Comparison of ENCODE assay signal across 8 cellular contexts in the genomic region with DNA sequence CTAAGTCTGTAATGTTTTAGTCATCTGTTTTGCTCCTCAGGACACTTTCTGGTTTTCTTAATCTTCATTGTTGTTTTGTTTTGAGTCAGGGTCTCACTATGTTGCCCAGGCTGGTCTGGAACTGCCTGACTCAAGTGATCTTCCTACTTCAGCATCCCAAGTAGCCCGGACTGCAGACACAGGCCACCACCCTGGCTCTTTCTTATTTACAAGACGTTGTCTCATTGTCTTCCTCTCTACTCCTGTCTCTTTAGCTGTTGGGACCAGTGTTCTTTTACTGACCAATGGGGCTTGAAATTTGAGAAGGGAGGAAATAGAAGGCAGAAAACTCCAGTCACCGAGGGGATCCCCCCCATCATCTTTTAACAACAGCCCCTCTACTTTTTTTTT. TPM values are rescaled to one million over a fixed set of nuclear protein-coding genes. Genes with fewer than 3 reads are reported as not detected.
DNase-seq lines count a peak whose midpoint lies in the region; ATAC-seq and TF ChIP-seq lines count a peak whose summit lies in the region.

No MANE protein-coding gene starts in this region.

- TF ChIP-seq CTCF in right atrium auricular region (IDR thresholded peaks at IDR 0.05) (no peak), uterus (IDR thresholded peaks at IDR 0.05) (no peak)

- peak overlapping the region; percentile 89 for H3K4me3 Mint-ChIP-seq in T-helper 2 cell treated with Interferon-gamma antibody and Interleukin-4, amounts not matched to agents 5 μg/mL and 100 μg/mL, for 36 hours

- H3K36me3 Mint-ChIP-seq in T-helper 2 cell treated with Interferon-gamma antibody and Interleukin-4, amounts not matched to agents 5 μg/mL and 100 μg/mL, for 36 hours (ENCODE audit: low read depth), result no peaks in the 10 kb centered on the region

- no peak overlapping the region for H3K27ac Mint-ChIP-seq in T-helper 2 cell treated with Interferon-gamma antibody and Interleukin-4, amounts not matched to agents 5 μg/mL and 100 μg/mL, for 36 hours

- no peak for ATAC-seq in left ventricle myocardium superior

- no peak overlapping the region for H3K4me3 ChIP-seq in right atrium auricular region
- peak overlapping the region; percentile 89; the same call in 1 of the 2 replicates for H3K4me3 ChIP-seq in iPS-20b (ENCODE audit: low read length)
- H3K4me3 ChIP-seq in uterus, result peak overlapping the region in 1 of 2 donors; percentile 57

- peaks cover 7% of the 10 kb centered on the region for H3K36me3 ChIP-seq in right atrium auricular region
- H3K36me3 ChIP-seq in iPS-20b (ENCODE audit: insufficient read depth, low read depth, low read length), result no peaks in the 10 kb centered on the region
- H3K36me3 ChIP-seq in uterus, result no peaks in the 10 kb centered on the region

- peak; percentile 54 for DNase-seq in right atrium auricular region (ENCODE audit: low spot score)
- DNase-seq in left ventricle myocardium superior, result no peak
- no peak for DNase-seq in T-helper 2 cell treated with Interferon-gamma antibody and Interleukin-4, amounts not matched to agents 5 μg/mL and 100 μg/mL, for 36 hours (ENCODE audit: low spot score)
- DNase-seq in uterus, result no peak
- DNase-seq in NCI-H1694 (lab: John Stamatoyannopoulos, UW), result no peak
- no peak for DNase-seq in stimulated activated CD4-positive, alpha-beta T cell treated with anti-CD3 and anti-CD28 coated beads, Interleukin-15, amount 100 ng/mL, for 24 hours
- no peak for DNase-seq in hippocampal formation (lab: John Stamatoyannopoulos, UW)

- H3K4me1 ChIP-seq in right atrium auricular region (peaks cover 0 to 16% of the 10 kb centered on the region in 2 donors), iPS-20b (ENCODE audit: insufficient read depth, low read length) (peaks cover 8% of the 10 kb centered on the region), uterus (no peaks in the 10 kb centered on the region)

- peaks cover 20% of the 10 kb centered on the region for H3K27me3 Mint-ChIP-seq in T-helper 2 cell treated with Interferon-gamma antibody and Interleukin-4, amounts not matched to agents 5 μg/mL and 100 μg/mL, for 36 hours (ENCODE audit: low read depth)

- peak overlapping the region; percentile 61; the same call in 1 of the 2 replicates for H3K9ac ChIP-seq in iPS-20b (ENCODE audit: low read depth, low read length)

- peak overlapping the region; percentile 61 to 66 for H3K27ac ChIP-seq in right atrium auricular region
- H3K27ac ChIP-seq in iPS-20b (ENCODE audit: low read length), result no peak overlapping the region
- peak overlapping the region; percentile 56 to 74 for H3K27ac ChIP-seq in uterus

- H3K9me3 ChIP-seq in right atrium auricular region (no peaks in the 10 kb centered on the region), iPS-20b (ENCODE audit: insufficient read depth, low read depth, low read length) (no peaks in the 10 kb centered on the region), uterus (no peaks in the 10 kb centered on the region)

- intact Hi-C loops in left ventricle myocardium superior (cut with micrococcal nuclease) (no loop called here), uterus (cut with DNase I; ENCODE audit: low total_unique reads) (no loop called here)

- H3K27me3 ChIP-seq in right atrium auricular region (no peaks in the 10 kb centered on the region), iPS-20b (ENCODE audit: insufficient read depth, low read length) (no peaks in the 10 kb centered on the region), uterus (no peaks in the 10 kb centered on the region)

- H3K4me1 Mint-ChIP-seq in T-helper 2 cell treated with Interferon-gamma antibody and Interleukin-4, amounts not matched to agents 5 μg/mL and 100 μg/mL, for 36 hours (ENCODE audit: low read depth), result peaks cover 19% of the 10 kb centered on the region

- H3K9me3 Mint-ChIP-seq in T-helper 2 cell treated with Interferon-gamma antibody and Interleukin-4, amounts not matched to agents 5 μg/mL and 100 μg/mL, for 36 hours, result no peaks in the 10 kb centered on the region

- TF ChIP-seq POLR2A in uterus (IDR thresholded peaks at IDR 0.05), result no peak

RNA-seq across cellular contexts. Expression of a gene that starts 1.2 kb away (rescaled TPM):
- total RNA-seq in right atrium auricular region (10 to 100 TPM; 42.3 to 54.2 TPM), left ventricle myocardium superior (90.0 TPM), uterus (10 to 100 TPM; 37.7 to 58.0 (median 48.2) TPM)

RNA-seq across cellular contexts. Expression of a gene that starts 18.2 kb away (rescaled TPM):
- total RNA-seq in right atrium auricular region (1 to 10 TPM; 7.3 to 7.9 TPM), left ventricle myocardium superior (8.1 TPM), uterus (10 to 100 TPM in 3 of 4 donors, 1 to 10 TPM in 1; 6.9 to 26.1 (median 14.3) TPM)
